ENCODE assay signal across 17 cellular contexts in genomic region chr1:70738576-70738975, GRCh38.
A peak's percentile ranks its signal among the peaks of the same experiment; 100 is the strongest.
DNase-seq lines count a peak whose midpoint lies in the region; ATAC-seq and TF ChIP-seq lines count a peak whose summit lies in the region.
"Had no signal": no experiment of that assay in that cellular context is flagged by ENCODE, and none has a peak within 500 bp of the region (broad histone marks: within the 10 kb centered on the region; RNA-seq: fewer than 3 reads in every experiment).

No MANE protein-coding gene starts in this region.

- no peak overlapping the region for H3K4me3 ChIP-seq in breast epithelium
- H3K4me3 ChIP-seq: GM12878, MG63 had no signal

- H3K36me3 ChIP-seq in breast epithelium = no peaks in the 10 kb centered on the region
- H3K36me3 ChIP-seq: MG63 had no signal

- TF ChIP-seq CTCF in breast epithelium (IDR thresholded peaks at IDR 0.05) = no peak

- DNase-seq in NCI-H748 (lab: John Stamatoyannopoulos, UW; ENCODE audit: unreplicated experiment) = peak; percentile 95
- DNase-seq in NCI-H748 treated with DMSO at 0.1 percent for 48 hours (lab: John Stamatoyannopoulos, UW) = no peak
- peak; percentile 70 to 79 for DNase-seq in NCI-H1930 (lab: John Stamatoyannopoulos, UW)
- no peak for DNase-seq in breast epithelium (ENCODE audit: low spot score in 2 of 2)
- DNase-seq: CD4-positive, CD25-positive, alpha-beta regulatory T cell; DND-41; H7; Kasumi-1; MG63; NCI-H187; NCI-H2171 treated with DMSO at 0.1 percent for 48 hours; Right ventricle myocardium superior; T-helper 2 cell had no signal

- intact Hi-C loops in breast epithelium (cut with DNase I; ENCODE audit: low total_unique reads) = no loop called here

- H3K9me3 ChIP-seq in breast epithelium = peaks cover 0 to 16% of the 10 kb centered on the region in 2 donors
- H3K9me3 ChIP-seq: MG63 had no signal

- ATAC-seq in SK-N-SH treated with all-trans-retinoic acid at 6 μM for 48 hours = no peak; the same call in 2 of the 3 replicates
- no peak for ATAC-seq in HG03097 (IDR thresholded peaks at IDR 0.05; ENCODE audit: low FRiP score, unreplicated experiment)
- ATAC-seq in GM21529 (IDR thresholded peaks at IDR 0.05; ENCODE audit: unreplicated experiment) = no peak
- ATAC-seq: GM12878 had no signal

- no peaks in the 10 kb centered on the region for H3K4me1 ChIP-seq in breast epithelium

- H3K27me3 ChIP-seq in breast epithelium = no peaks in the 10 kb centered on the region
- H3K27me3 ChIP-seq: MG63 had no signal

- no peak overlapping the region for H3K27ac ChIP-seq in breast epithelium

- no peak for TF ChIP-seq POLR2A in breast epithelium (IDR thresholded peaks at IDR 0.05)

TF ChIP-seq in SK-N-SH treated with all-trans-retinoic acid at 6 μM for 48 hours, 23 proteins besides CTCF, POLR2A, EP300 and RAD21:
- TF ChIP-seq ISL1 (CRISPR knock-in tag; IDR thresholded peaks at IDR 0.05) (peak; percentile 19; the same call in 1 of the 2 replicates), TOX (CRISPR knock-in tag; IDR thresholded peaks at IDR 0.05; ENCODE audit: borderline replicate concordance) (no peak), TSHZ2 (CRISPR knock-in tag; IDR thresholded peaks at IDR 0.05) (0 out of 2 replicates have a peak, but pooled peaks have one; percentile 19), TCF4 (CRISPR knock-in tag; IDR thresholded peaks at IDR 0.05; ENCODE audit: borderline replicate concordance) (peak; percentile 58; the same call in 1 of the 2 replicates)

Comparison
In these comparisons a context has a peak if more than half of its experiments do, and no peak if none do; other contexts are left out.
1. DNase-seq: peak in NCI-H748 (single experiment) and NCI-H1930 (2 of 2); none in NCI-H748 treated with DMSO at 0.1 percent for 48 hours (single experiment) and breast epithelium (0 of 2).